Comparison of ENCODE assay signal across 8 cellular contexts in genomic region chr12:104458645-104459555, GRCh38. TPM values are rescaled to one million over a fixed set of nuclear protein-coding genes. Genes with fewer than 3 reads are reported as not detected.
A peak's percentile ranks its signal among the peaks of the same experiment; 100 is the strongest.
DNase-seq lines count a peak whose midpoint lies in the region; ATAC-seq and TF ChIP-seq lines count a peak whose summit lies in the region.

No MANE protein-coding gene starts in this region.

- H3K27ac ChIP-seq in CD8-positive, alpha-beta memory T cell (ENCODE audit: low read depth, low read length): peak overlapping the region; percentile 83
- peak overlapping the region; percentile 33 for H3K27ac ChIP-seq in cardiac muscle cell

- ATAC-seq in GM21390 (IDR thresholded peaks at IDR 0.05; ENCODE audit: unreplicated experiment) (no peak), HG02973 (IDR thresholded peaks at IDR 0.05; ENCODE audit: unreplicated experiment) (no peak)

- H3K27me3 ChIP-seq in CD8-positive, alpha-beta memory T cell (ENCODE audit: insufficient read depth, low read length, poor library complexity, severe bottlenecking): no peaks in the 10 kb centered on the region
- no peaks in the 10 kb centered on the region for H3K27me3 ChIP-seq in cardiac muscle cell

- peak overlapping the region; percentile 94 for H3K4me3 ChIP-seq in CD8-positive, alpha-beta memory T cell (ENCODE audit: low read length)
- H3K4me3 ChIP-seq in cardiac muscle cell (peak overlapping the region; percentile 88), retinal pigment epithelial cell (ENCODE audit: low read length) (peak overlapping the region; percentile 90)

- H3K4me1 ChIP-seq in CD8-positive, alpha-beta memory T cell (ENCODE audit: insufficient read depth, low read length): peaks cover 50% of the 10 kb centered on the region
- peaks cover 25% of the 10 kb centered on the region for H3K4me1 ChIP-seq in cardiac muscle cell (ENCODE audit: low read depth)

- no peak for TF ChIP-seq CTCF in cardiac muscle cell (IDR thresholded peaks at IDR 0.05; ENCODE audit: low read depth, low read length)
- peak; percentile 5 for TF ChIP-seq CTCF in retinal pigment epithelial cell (conservative IDR thresholded peaks at IDR 0.05; ENCODE audit: low read depth, low read length)

- no peaks in the 10 kb centered on the region for H3K36me3 ChIP-seq in CD8-positive, alpha-beta memory T cell (ENCODE audit: insufficient read depth, low read length)
- H3K36me3 ChIP-seq in cardiac muscle cell: no peaks in the 10 kb centered on the region

- DNase-seq in CD8-positive, alpha-beta memory T cell: no peak
- DNase-seq in HK-2 (ENCODE audit: unreplicated experiment) (peak; percentile 28), cardiac muscle cell (ENCODE audit: low read depth in 1 of 2, low spot score in 1 of 2) (peak; percentile 42 to 46), retinal pigment epithelial cell (ENCODE audit: low read depth) (no peak), iPS-NIHi7 (ENCODE audit: extremely low spot score) (no peak)
- no peak for DNase-seq in activated T-helper 1 cell treated with anti-CD3 and anti-CD28 coated beads, Interleukin-12 subunit alpha, Interleukin-12 subunit beta, Interleukin-2, Interleukin-4 antibody, amounts not matched to agents 30 ng/mL and 10 ng/mL and 1 ng/mL, durations not matched to agents 14 hours and 24 hours and 36 hours (ENCODE audit: low spot score)

- no peaks in the 10 kb centered on the region for H3K27me3 Mint-ChIP-seq in CD8-positive, alpha-beta memory T cell
- H3K27me3 Mint-ChIP-seq in activated T-helper 1 cell treated with anti-CD3 and anti-CD28 coated beads, Interleukin-12 subunit alpha, Interleukin-12 subunit beta, Interleukin-2, Interleukin-4 antibody, amounts not matched to agents 30 ng/mL and 10 ng/mL and 1 ng/mL, durations not matched to agents 14 hours and 24 hours and 36 hours (ENCODE audit: insufficient read depth): no peaks in the 10 kb centered on the region

- H3K9me3 ChIP-seq in CD8-positive, alpha-beta memory T cell (ENCODE audit: low read length): no peaks in the 10 kb centered on the region
- H3K9me3 ChIP-seq in cardiac muscle cell (ENCODE audit: low read depth): no peaks in the 10 kb centered on the region

- peak overlapping the region; percentile 88 to 99 (median 98) for H3K27ac Mint-ChIP-seq in CD8-positive, alpha-beta memory T cell
- peak overlapping the region; percentile 81 for H3K27ac Mint-ChIP-seq in activated T-helper 1 cell treated with anti-CD3 and anti-CD28 coated beads, Interleukin-12 subunit alpha, Interleukin-12 subunit beta, Interleukin-2, Interleukin-4 antibody, amounts not matched to agents 30 ng/mL and 10 ng/mL and 1 ng/mL, durations not matched to agents 14 hours and 24 hours and 36 hours

- H3K4me1 Mint-ChIP-seq in CD8-positive, alpha-beta memory T cell: peaks cover 54 to 71% (median 65%) of the 10 kb centered on the region in 3 donors
- peaks cover 63% of the 10 kb centered on the region for H3K4me1 Mint-ChIP-seq in activated T-helper 1 cell treated with anti-CD3 and anti-CD28 coated beads, Interleukin-12 subunit alpha, Interleukin-12 subunit beta, Interleukin-2, Interleukin-4 antibody, amounts not matched to agents 30 ng/mL and 10 ng/mL and 1 ng/mL, durations not matched to agents 14 hours and 24 hours and 36 hours (ENCODE audit: low read depth)

- H3K36me3 Mint-ChIP-seq in CD8-positive, alpha-beta memory T cell: peaks cover 0 to 30% (median 0%) of the 10 kb centered on the region in 3 donors
- peaks cover 16% of the 10 kb centered on the region for H3K36me3 Mint-ChIP-seq in activated T-helper 1 cell treated with anti-CD3 and anti-CD28 coated beads, Interleukin-12 subunit alpha, Interleukin-12 subunit beta, Interleukin-2, Interleukin-4 antibody, amounts not matched to agents 30 ng/mL and 10 ng/mL and 1 ng/mL, durations not matched to agents 14 hours and 24 hours and 36 hours (ENCODE audit: low read depth)

- peak overlapping the region; percentile 92 to 100 (median 97) for H3K4me3 Mint-ChIP-seq in CD8-positive, alpha-beta memory T cell
- peak overlapping the region; percentile 99 for H3K4me3 Mint-ChIP-seq in activated T-helper 1 cell treated with anti-CD3 and anti-CD28 coated beads, Interleukin-12 subunit alpha, Interleukin-12 subunit beta, Interleukin-2, Interleukin-4 antibody, amounts not matched to agents 30 ng/mL and 10 ng/mL and 1 ng/mL, durations not matched to agents 14 hours and 24 hours and 36 hours

- peaks cover 0 to 2% (median 0%) of the 10 kb centered on the region in 5 donors for H3K9me3 Mint-ChIP-seq in CD8-positive, alpha-beta memory T cell
- no peaks in the 10 kb centered on the region for H3K9me3 Mint-ChIP-seq in activated T-helper 1 cell treated with anti-CD3 and anti-CD28 coated beads, Interleukin-12 subunit alpha, Interleukin-12 subunit beta, Interleukin-2, Interleukin-4 antibody, amounts not matched to agents 30 ng/mL and 10 ng/mL and 1 ng/mL, durations not matched to agents 14 hours and 24 hours and 36 hours

- intact Hi-C loops in activated T-helper 1 cell treated with anti-CD3 and anti-CD28 coated beads, Interleukin-12 subunit alpha, Interleukin-12 subunit beta, Interleukin-2, Interleukin-4 antibody, amounts not matched to agents 30 ng/mL and 10 ng/mL and 1 ng/mL, durations not matched to agents 14 hours and 24 hours and 36 hours (cut with micrococcal nuclease): loop anchor here (1.0 to 10.0 kb wide), 4 partner anchors 35 to 593 kb away; no protein-coding TSS in a partner anchor

- CTCF ChIA-PET in CD8-positive, alpha-beta memory T cell (lab: Charles Lee): interaction anchor here (0.7 to 3.7 kb wide), 15 partner anchors 9 to 151 kb away, joined by 3 to 23 read pairs (median 5); no protein-coding TSS in a partner anchor

- POLR2A ChIA-PET in CD8-positive, alpha-beta memory T cell (lab: Charles Lee): interaction anchor here (0.8 to 2.4 kb wide), 7 partner anchors 11 to 110 kb away, joined by 3 to 18 read pairs (median 5); no protein-coding TSS in a partner anchor

RNA-seq across cellular contexts. Expression of gene CHST11, which starts 2.2 kb away (rescaled TPM):
- total RNA-seq in CD8-positive, alpha-beta memory T cell: 10 to 100 TPM; 47.8 to 51.5 TPM
- 76.8 TPM for polyA plus RNA-seq in CD8-positive, alpha-beta memory T cell
- 69.8 and 70.7 TPM in 2 replicates for total RNA-seq in activated T-helper 1 cell treated with anti-CD3 and anti-CD28 coated beads, Interleukin-12 subunit alpha, Interleukin-12 subunit beta, Interleukin-2, Interleukin-4 antibody, amounts not matched to agents 30 ng/mL and 10 ng/mL and 1 ng/mL, durations not matched to agents 14 hours and 24 hours and 36 hours
- 29.8 and 39.8 TPM in 2 replicates for total RNA-seq in cardiac muscle cell
- 20.5 and 24.2 TPM in 2 replicates for polyA plus RNA-seq in cardiac muscle cell

Comparison
In these comparisons a context has a peak if more than half of its experiments do, and no peak if none do; other contexts are left out.
1. DNase-seq: peak in HK-2 (single experiment) and cardiac muscle cell (2 of 2); none in CD8-positive, alpha-beta memory T cell (0 of 5), activated T-helper 1 cell treated with anti-CD3 and anti-CD28 coated beads, Interleukin-12 subunit alpha, Interleukin-12 subunit beta, Interleukin-2, Interleukin-4 antibody, amounts not matched to agents 30 ng/mL and 10 ng/mL and 1 ng/mL, durations not matched to agents 14 hours and 24 hours and 36 hours (single experiment), retinal pigment epithelial cell (single experiment) and iPS-NIHi7 (single experiment).
2. Peak in every context shown above with its lines, with median percentiles within 50 percentile points of each other: H3K4me3 ChIP-seq.